In the genomic region with DNA sequence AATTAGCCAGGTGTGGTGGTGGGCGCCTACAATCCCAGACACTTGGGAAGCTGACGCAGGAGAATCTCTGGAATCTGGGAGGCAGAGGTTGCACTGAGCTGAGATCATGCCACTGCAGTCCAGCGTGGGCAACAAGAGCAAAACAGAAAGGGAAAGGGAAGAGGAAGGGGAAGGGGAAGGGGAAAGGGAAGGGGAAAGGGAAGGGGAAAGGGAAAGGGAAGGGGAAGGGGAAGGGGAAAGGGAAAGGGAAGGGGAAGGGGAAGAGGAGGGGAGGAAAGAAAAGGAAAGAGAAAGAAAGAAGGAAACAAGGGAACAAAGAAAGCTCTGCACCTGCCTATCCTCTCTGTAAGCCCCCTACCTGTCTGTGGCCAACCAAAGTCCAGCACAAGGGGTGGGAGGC, we compare ENCODE assay signal across 29 cellular contexts.
"Had no signal": no experiment of that assay in that cellular context is flagged by ENCODE, and none has a peak within 500 bp of the region (broad histone marks: within the 10 kb centered on the region; RNA-seq: fewer than 3 reads in every experiment).

No MANE protein-coding gene starts in this region.

- H3K79me2 ChIP-seq: hepatocyte had no signal

- H3K4me1 Mint-ChIP-seq: endodermal cell had no signal

- H3K4me3 ChIP-seq: colonic mucosa, coronary artery, dorsolateral prefrontal cortex, esophagus muscularis mucosa, esophagus squamous epithelium, gastrocnemius medialis, gastroesophageal sphincter, heart left ventricle, heart right ventricle, hepatocyte had no signal

- ATAC-seq: effector memory CD8-positive, alpha-beta T cell; esophagus mucosa; foreskin keratinocyte; gastrocnemius medialis; gastroesophageal sphincter; heart left ventricle; heart right ventricle had no signal

- H3K27ac Mint-ChIP-seq: dendritic cell treated with granulocyte-macrophage colony-stimulating factor and Interleukin-4, amounts not matched to agents 40 ng/mL and 50 ng/mL, for 4 days; effector memory CD8-positive, alpha-beta T cell; endodermal cell had no signal

- H2AFZ ChIP-seq: hepatocyte had no signal

- H3K4me2 ChIP-seq: hepatocyte had no signal

- H3K4me3 Mint-ChIP-seq: dendritic cell treated with granulocyte-macrophage colony-stimulating factor and Interleukin-4, amounts not matched to agents 40 ng/mL and 50 ng/mL, for 4 days; effector memory CD8-positive, alpha-beta T cell; endodermal cell had no signal

- H3K27me3 ChIP-seq: colonic mucosa, dorsolateral prefrontal cortex, esophagus muscularis mucosa, esophagus squamous epithelium, foreskin keratinocyte, gastrocnemius medialis, gastroesophageal sphincter, heart left ventricle, heart right ventricle, hepatocyte had no signal

- FAIRE-seq: colon, endometrium, endothelial cell of umbilical vein, frontal cortex had no signal

- H3K27ac ChIP-seq: colonic mucosa, coronary artery, dorsolateral prefrontal cortex, esophagus muscularis mucosa, esophagus squamous epithelium, foreskin keratinocyte, gastrocnemius medialis, gastroesophageal sphincter, heart left ventricle, heart right ventricle, hepatocyte had no signal

- H3K9me3 Mint-ChIP-seq: dendritic cell treated with granulocyte-macrophage colony-stimulating factor and Interleukin-4, amounts not matched to agents 40 ng/mL and 50 ng/mL, for 4 days; effector memory CD8-positive, alpha-beta T cell; endodermal cell had no signal

- DNase-seq: colonic mucosa; cortex of kidney; dermis blood vessel endothelial cell; dorsolateral prefrontal cortex; effector CD4-positive, alpha-beta T cell; effector CD8-positive, alpha-beta T cell; effector memory CD4-positive, alpha-beta T cell; effector memory CD8-positive, alpha-beta T cell; endodermal cell; erythroblast; esophagus squamous epithelium; foreskin fibroblast; foreskin keratinocyte; foreskin melanocyte; gastrocnemius medialis; glutamatergic neuron; head of caudate nucleus; heart left ventricle; heart right ventricle had no signal

- H3K36me3 ChIP-seq: colonic mucosa, esophagus muscularis mucosa, esophagus squamous epithelium, gastrocnemius medialis, gastroesophageal sphincter, heart left ventricle, heart right ventricle had no signal

- H3K4me1 ChIP-seq: colonic mucosa, foreskin keratinocyte, gastrocnemius medialis had no signal

- H3K9me3 ChIP-seq: colonic mucosa, esophagus muscularis mucosa, esophagus squamous epithelium, gastrocnemius medialis, gastroesophageal sphincter, heart left ventricle, heart right ventricle had no signal

- H3K27me3 Mint-ChIP-seq: dendritic cell treated with granulocyte-macrophage colony-stimulating factor and Interleukin-4, amounts not matched to agents 40 ng/mL and 50 ng/mL, for 4 days; effector memory CD8-positive, alpha-beta T cell had no signal
